Comparison of ENCODE assay signal across 6 cellular contexts in genomic region chr10:1632596-1632995, GRCh38.
"Had no signal": no experiment of that assay in that cellular context is flagged by ENCODE, and none has a peak within 500 bp of the region (broad histone marks: within the 10 kb centered on the region; RNA-seq: fewer than 3 reads in every experiment).

No MANE protein-coding gene starts in this region.

- H3K4me2 ChIP-seq: GM23338 had no signal

- ATAC-seq: GM23338, K562 had no signal

- DNase-seq: H9, HCEC 1CT, IMR-90, KG1 had no signal

- H2AFZ ChIP-seq: GM23338 had no signal

- H3K4me3 ChIP-seq: GM23338, K562 had no signal
